ENCODE assay signal across 8 cellular contexts in the genomic region with DNA sequence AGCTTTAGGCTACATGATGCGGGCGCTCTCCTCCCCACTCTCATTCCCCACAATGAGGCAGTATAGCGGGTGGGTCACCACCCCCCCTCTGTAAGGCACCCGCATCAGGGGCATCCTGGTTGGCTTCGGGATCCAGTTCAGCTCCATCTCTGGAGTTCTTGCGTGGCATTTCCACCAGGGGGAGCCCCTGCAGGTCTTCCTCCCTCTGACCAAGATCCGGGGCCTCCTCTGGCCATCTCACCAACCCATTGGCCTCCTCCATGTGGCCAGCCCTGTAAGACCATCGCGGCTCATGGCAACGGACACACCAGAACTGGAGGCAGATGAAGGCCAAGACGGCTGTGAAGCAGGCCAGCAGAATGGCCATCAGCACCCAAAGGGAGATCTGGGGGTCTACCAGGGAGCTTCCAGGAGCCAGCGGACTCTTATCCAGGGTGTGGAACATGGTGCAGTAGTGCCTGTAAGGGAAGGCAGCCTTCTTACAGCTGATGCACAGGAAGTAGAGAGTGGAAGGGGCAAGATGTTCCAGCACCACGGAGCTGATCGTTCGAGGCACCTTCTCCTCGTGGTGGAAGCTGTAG.
DNase-seq lines count a peak whose midpoint lies in the region; ATAC-seq, FAIRE-seq and TF ChIP-seq lines count a peak whose summit lies in the region.

No MANE protein-coding gene starts in this region.

- H3K79me2 ChIP-seq in mammary epithelial cell (ENCODE audit: insufficient read depth, low read length) = no peaks in the 10 kb centered on the region

- in situ Hi-C loops in mammary epithelial cell (cut with MboI; ENCODE audit: low sequenced_read_pairs in 2 of 2) = loop anchor here (5.0 to 25.0 kb wide), 2 partner anchors 134 to 394 kb away; a partner anchor contains a TSS

- H2AFZ ChIP-seq in mammary epithelial cell (ENCODE audit: low read depth, low read length) = no peak overlapping the region

- no peaks in the 10 kb centered on the region for H4K20me1 ChIP-seq in mammary epithelial cell (ENCODE audit: insufficient read depth, low read length)

- FAIRE-seq in A549 (lab: Jason Lieb, UNC) = no peak

- H3K27me3 ChIP-seq in RWPE2 (ENCODE audit: insufficient read depth, poor library complexity, severe bottlenecking) = no peaks in the 10 kb centered on the region
- no peaks in the 10 kb centered on the region for H3K27me3 ChIP-seq in mammary epithelial cell (ENCODE audit: insufficient read depth, low read length)
- H3K27me3 ChIP-seq in ovary = no peaks in the 10 kb centered on the region

- no peaks in the 10 kb centered on the region for H3K36me3 ChIP-seq in RWPE2 (ENCODE audit: low read depth)
- H3K36me3 ChIP-seq in mammary epithelial cell (ENCODE audit: insufficient read depth, low read length) = no peaks in the 10 kb centered on the region
- no peaks in the 10 kb centered on the region for H3K36me3 ChIP-seq in ovary

- CTCF ChIA-PET in A549 (lab: Yijun Ruan, JAX) (interaction anchor here (0.6 to 4.2 kb wide), 30 partner anchors 8 to 400 kb away, joined by 3 to 43 read pairs (median 5); a partner anchor contains a TSS), mammary epithelial cell (lab: Charles Lee; ENCODE audit: low non-redundant PET) (interaction anchor here (0.6 to 0.7 kb wide), 3 partner anchors 136 to 503 kb away, joined by 3 to 4 read pairs (median 4); no protein-coding TSS in a partner anchor)

- H3K4me3 ChIP-seq in A549 (no peak overlapping the region), RWPE2 (ENCODE audit: severe bottlenecking) (no peak overlapping the region), mammary epithelial cell (replicated peaks in 1 of 3; ENCODE audit: insufficient read depth in 1 of 3, low read depth in 2 of 3, low read length in 3 of 3) (no peak overlapping the region), ovary (no peak overlapping the region)

- WGBS in A549 (ENCODE audit: missing lambda C conversion rate) = 63% methylated on average over 12 of the region's 16 CpGs
- 75% methylated on average over 14 of the region's 16 CpGs for WGBS in mammary epithelial cell (ENCODE audit: low coverage, missing lambda C conversion rate)
- 86 to 89% (median 86%) methylated on average over 16 of the region's 16 CpGs for WGBS in ovary, 3 donors

- peak; percentile 52 for TF ChIP-seq CTCF in A549 (IDR thresholded peaks at IDR 0.05)
- TF ChIP-seq CTCF in GM12873 (IDR thresholded peaks at IDR 0.05; ENCODE audit: insufficient read depth, low read depth, low read length, missing control alignments) = peak; percentile 73
- TF ChIP-seq CTCF in RWPE2 (IDR thresholded peaks at IDR 0.05; ENCODE audit: poor library complexity, severe bottlenecking) = peak; percentile 67
- peak; percentile 61 to 76 for TF ChIP-seq CTCF in mammary epithelial cell (conservative IDR thresholded peaks at IDR 0.05 in 1 of 2, IDR thresholded peaks at IDR 0.05 in 1 of 2; ENCODE audit: extremely low read depth in 1 of 2, insufficient read depth in 1 of 2, low read depth in 1 of 2, low read length in 2 of 2)
- TF ChIP-seq CTCF in ovary (IDR thresholded peaks at IDR 0.05) = no peak

- H3K9me3 ChIP-seq in A549 (no peaks in the 10 kb centered on the region), RWPE2 (ENCODE audit: severe bottlenecking) (no peaks in the 10 kb centered on the region), mammary epithelial cell (replicated peaks; ENCODE audit: insufficient read depth, low read length) (no peaks in the 10 kb centered on the region), ovary (no peaks in the 10 kb centered on the region)

- H3K9ac ChIP-seq in mammary epithelial cell (ENCODE audit: insufficient read depth, low read length) = no peak overlapping the region

- no peak overlapping the region for H3K4me2 ChIP-seq in A549
- H3K4me2 ChIP-seq in mammary epithelial cell (ENCODE audit: insufficient read depth, low read depth, low read length) = no peak overlapping the region

- POLR2A ChIA-PET in A549 (lab: Yijun Ruan, JAX) = no interaction called here

- TF ChIP-seq EP300 in A549 (IDR thresholded peaks at IDR 0.05) (no peak), ovary (IDR thresholded peaks at IDR 0.05) (no peak)

- ATAC-seq in A549 (peak; percentile 75 to 97; a peak in 5 of 6 replicates), RWPE2 (ENCODE audit: low read depth) (peak; percentile 71), GM19328 (IDR thresholded peaks at IDR 0.05; ENCODE audit: unreplicated experiment) (no peak), GM21526 (IDR thresholded peaks at IDR 0.05; ENCODE audit: low FRiP score, unreplicated experiment) (no peak)

- TF ChIP-seq POLR2A in A549 (IDR thresholded peaks at IDR 0.05; ENCODE audit: low read length) = no peak
- no peak for TF ChIP-seq POLR2A in ovary (IDR thresholded peaks at IDR 0.05)

- H3K27ac ChIP-seq in A549 (no peak overlapping the region), RWPE2 (ENCODE audit: poor library complexity, severe bottlenecking) (no peak overlapping the region), mammary epithelial cell (ENCODE audit: insufficient read depth, low read depth, low read length) (no peak overlapping the region), ovary (no peak overlapping the region)

- dilution Hi-C loops in mammary epithelial cell (cut with HindIII; ENCODE audit: low sequenced_read_pairs) = no loop called here

- BruUV-seq in mammary epithelial cell (replicated peaks; lab: Mats Ljungman, UMichigan) = no TSS peak

- H3K4me1 ChIP-seq in A549 (no peaks in the 10 kb centered on the region), RWPE2 (ENCODE audit: insufficient read depth, poor library complexity, severe bottlenecking) (no peaks in the 10 kb centered on the region), mammary epithelial cell (ENCODE audit: insufficient read depth, low read length) (no peaks in the 10 kb centered on the region), ovary (ENCODE audit: insufficient read depth) (no peaks in the 10 kb centered on the region)

- peak; percentile 53 to 57 for TF ChIP-seq RAD21 in A549 (conservative IDR thresholded peaks at IDR 0.05 in 1 of 2, IDR thresholded peaks at IDR 0.05 in 1 of 2)

- DNase-seq in A549 (ENCODE audit: low read depth in 1 of 2, low spot score in 1 of 2) (peak; percentile 56 to 71), RWPE2 (ENCODE audit: low spot score) (no peak), mammary epithelial cell (peak; percentile 6), mucosa of gallbladder (ENCODE audit: low spot score) (peak; percentile 22), ovary (no peak)

- intact Hi-C loops in mammary epithelial cell (cut with micrococcal nuclease) (loop anchor here (1.0 to 2.0 kb wide), 2 partner anchors 134 to 376 kb away; no protein-coding TSS in a partner anchor), ovary (cut with DNase I) (no loop called here)

TF ChIP-seq in A549, 52 proteins besides CTCF, POLR2A, EP300 and RAD21:
- TF ChIP-seq NPAS2 (CRISPR knock-in tag; IDR thresholded peaks at IDR 0.05; ENCODE audit: borderline replicate concordance) = no peak
- no peak for TF ChIP-seq BHLHE40 (IDR thresholded peaks at IDR 0.05; ENCODE audit: low read depth, low read length)
- TF ChIP-seq SMC3 (IDR thresholded peaks at IDR 0.05) = peak; percentile 67

Comparison
In these comparisons a context has a peak if more than half of its experiments do, and no peak if none do; other contexts are left out.
1. ATAC-seq: peak in A549 (2 of 2) and RWPE2 (single experiment); none in GM19328 (single experiment) and GM21526 (single experiment).
2. DNase-seq: peak in A549 (2 of 2), mammary epithelial cell (single experiment) and mucosa of gallbladder (single experiment); none in RWPE2 (single experiment) and ovary (0 of 5).
3. CTCF ChIP-seq: peak in A549 (single experiment), GM12873 (single experiment), RWPE2 (single experiment) and mammary epithelial cell (2 of 2); none in ovary (0 of 3).